In the genomic region with DNA sequence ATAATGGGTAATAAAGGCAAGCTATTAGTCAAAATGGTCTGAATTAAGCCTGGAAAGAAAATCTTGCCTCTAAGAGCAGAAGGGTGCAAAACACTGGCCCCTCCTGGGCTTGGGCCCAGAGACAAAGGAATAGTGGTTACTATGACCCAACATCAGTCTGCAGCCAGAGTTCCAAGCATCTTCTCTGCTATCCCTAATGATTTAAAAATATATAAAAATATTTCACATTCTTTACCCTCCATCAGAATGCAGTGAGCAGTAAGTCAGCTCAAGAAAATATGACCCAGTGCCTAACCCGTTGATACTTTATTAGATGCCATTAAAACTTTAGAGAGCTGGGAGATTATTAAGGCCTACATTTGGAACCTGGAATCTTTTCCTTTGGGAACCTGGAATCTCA, we compare ENCODE assay signal across 1 cellular context.
TF ChIP-seq lines count a peak whose summit lies in the region.

No MANE protein-coding gene starts in this region.

TF ChIP-seq in IMR-90, 13 proteins besides CTCF, POLR2A, EP300 and RAD21:
- TF ChIP-seq NFE2L2 (IDR thresholded peaks at IDR 0.05; ENCODE audit: low read depth, low read length) (no peak), MAFK (IDR thresholded peaks at IDR 0.05; ENCODE audit: low read depth, low read length) (no peak), CEBPB (IDR thresholded peaks at IDR 0.05; ENCODE audit: low read depth, low read length) (no peak), MXI1 (IDR thresholded peaks at IDR 0.05; ENCODE audit: borderline replicate concordance, low read depth, low read length) (no peak), SMC3 (IDR thresholded peaks at IDR 0.05; ENCODE audit: low read depth, low read length) (no peak), RFX5 (IDR thresholded peaks at IDR 0.05; ENCODE audit: low read depth, low read length) (no peak), MAZ (IDR thresholded peaks at IDR 0.05; ENCODE audit: borderline replicate concordance, low read depth, low read length) (no peak), FOS (IDR thresholded peaks at IDR 0.05; ENCODE audit: low read depth, low read length) (no peak), CHD1 (IDR thresholded peaks at IDR 0.05; ENCODE audit: low read depth, low read length) (no peak), ELK1 (IDR thresholded peaks at IDR 0.05; ENCODE audit: borderline replicate concordance, low read depth, low read length) (no peak), RCOR1 (IDR thresholded peaks at IDR 0.05; ENCODE audit: insufficient replicate concordance, low read length) (no peak), BHLHE40 (IDR thresholded peaks at IDR 0.05; ENCODE audit: low read depth, low read length) (no peak)
- TF ChIP-seq, protein P1, sequence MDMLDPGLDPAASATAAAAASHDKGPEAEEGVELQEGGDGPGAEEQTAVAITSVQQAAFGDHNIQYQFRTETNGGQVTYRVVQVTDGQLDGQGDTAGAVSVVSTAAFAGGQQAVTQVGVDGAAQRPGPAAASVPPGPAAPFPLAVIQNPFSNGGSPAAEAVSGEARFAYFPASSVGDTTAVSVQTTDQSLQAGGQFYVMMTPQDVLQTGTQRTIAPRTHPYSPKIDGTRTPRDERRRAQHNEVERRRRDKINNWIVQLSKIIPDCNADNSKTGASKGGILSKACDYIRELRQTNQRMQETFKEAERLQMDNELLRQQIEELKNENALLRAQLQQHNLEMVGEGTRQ (IDR thresholded peaks at IDR 0.05; ENCODE audit: low read depth, low read length): no peak
TF ChIP-seq in IMR-90: peak in this region for 0.
